Comparison of ENCODE assay signal across 17 cellular contexts in genomic region chr12:90311561-90311960, GRCh38.
"Had no signal": no experiment of that assay in that cellular context is flagged by ENCODE, and none has a peak within 500 bp of the region (broad histone marks: within the 10 kb centered on the region; RNA-seq: fewer than 3 reads in every experiment).

No MANE protein-coding gene starts in this region.

- H3K27ac ChIP-seq: colonic mucosa, esophagus muscularis mucosa, foreskin keratinocyte, gastroesophageal sphincter, heart right ventricle, left lung, lower lobe of right lung had no signal

- H3K27me3 Mint-ChIP-seq: dendritic cell treated with granulocyte-macrophage colony-stimulating factor and Interleukin-4, amounts not matched to agents 40 ng/mL and 50 ng/mL, for 4 days had no signal

- H3K4me3 Mint-ChIP-seq: dendritic cell treated with granulocyte-macrophage colony-stimulating factor and Interleukin-4, amounts not matched to agents 40 ng/mL and 50 ng/mL, for 4 days had no signal

- ATAC-seq: foreskin keratinocyte, gastroesophageal sphincter, heart right ventricle, left cardiac atrium, left lung, left ventricle myocardium superior, lower lobe of right lung had no signal

- H3K27me3 ChIP-seq: colonic mucosa, esophagus muscularis mucosa, foreskin keratinocyte, gastroesophageal sphincter, heart right ventricle, left lung had no signal

- H3K9me3 ChIP-seq: colonic mucosa, esophagus muscularis mucosa, gastroesophageal sphincter, heart right ventricle, left lung, lower lobe of right lung had no signal

- H3K4me3 ChIP-seq: colonic mucosa, esophagus muscularis mucosa, gastroesophageal sphincter, heart right ventricle, left lung, lower lobe of right lung had no signal

- H3K27ac Mint-ChIP-seq: dendritic cell treated with granulocyte-macrophage colony-stimulating factor and Interleukin-4, amounts not matched to agents 40 ng/mL and 50 ng/mL, for 4 days had no signal

- DNase-seq: cerebellar nuclear complex; colonic mucosa; cortex of kidney; effector CD8-positive, alpha-beta T cell; foreskin keratinocyte; head of caudate nucleus; heart right ventricle; hippocampal formation; left cardiac atrium; left ventricle myocardium superior; lower lobe of right lung; mesenchymal stem cell; midbrain had no signal

- H3K4me1 ChIP-seq: colonic mucosa, esophagus muscularis mucosa, foreskin keratinocyte, gastroesophageal sphincter, heart right ventricle, left lung, lower lobe of right lung had no signal

- H3K9me3 Mint-ChIP-seq: dendritic cell treated with granulocyte-macrophage colony-stimulating factor and Interleukin-4, amounts not matched to agents 40 ng/mL and 50 ng/mL, for 4 days had no signal

- H3K36me3 ChIP-seq: colonic mucosa, esophagus muscularis mucosa, gastroesophageal sphincter, heart right ventricle, left lung, lower lobe of right lung had no signal
